ENCODE assay signal across 11 cellular contexts in the genomic region with DNA sequence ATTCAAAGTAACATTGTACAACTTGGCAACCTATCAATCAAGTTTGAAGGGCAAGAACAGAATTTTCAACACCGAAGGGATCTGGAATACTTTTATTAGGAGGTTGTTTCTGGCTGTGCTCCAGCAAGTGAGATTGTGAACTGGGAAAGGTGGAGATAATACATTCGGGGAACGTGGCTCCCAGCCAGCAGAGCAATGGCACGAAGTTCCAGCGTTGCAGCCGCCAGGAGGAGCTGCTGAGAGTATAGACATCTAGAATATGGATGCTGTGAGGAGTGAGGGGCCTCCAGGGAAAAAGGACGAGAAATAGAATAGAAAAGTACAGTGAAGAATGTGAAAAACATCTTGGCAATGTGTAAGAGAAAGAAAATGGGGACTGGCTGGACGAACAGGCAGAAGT.
DNase-seq lines count a peak whose midpoint lies in the region; ATAC-seq and TF ChIP-seq lines count a peak whose summit lies in the region.
"Had no signal": no experiment of that assay in that cellular context is flagged by ENCODE, and none has a peak within 500 bp of the region (broad histone marks: within the 10 kb centered on the region; RNA-seq: fewer than 3 reads in every experiment).

No MANE protein-coding gene starts in this region.

- DNase-seq in NCI-H1694 (lab: John Stamatoyannopoulos, UW) (peak; percentile 9), NCI-H1694 treated with DMSO at 0.1 percent for 48 hours (lab: John Stamatoyannopoulos, UW) (no peak), HuH-7 (ENCODE audit: low spot score) (peak; percentile 42), adrenal gland (peak in 5 of 7 donors; percentile 41 to 68 (median 44)), nephron progenitor cell (peak; percentile 70), NCI-H2227 (lab: John Stamatoyannopoulos, UW; ENCODE audit: unreplicated experiment) (no peak), RKO (ENCODE audit: low spot score) (no peak)
- DNase-seq: stimulated activated CD4-positive, alpha-beta T cell treated with anti-CD3 and anti-CD28 coated beads, Interleukin-2, amount 100 ng/mL, for 48 hours had no signal

- no peaks in the 10 kb centered on the region for H3K9me3 ChIP-seq in adrenal gland (replicated peaks in 1 of 3)

- no peaks in the 10 kb centered on the region for H3K4me1 ChIP-seq in adrenal gland (replicated peaks in 1 of 2)

- H3K9me3 Mint-ChIP-seq in nephron progenitor cell, result no peaks in the 10 kb centered on the region
- H3K9me3 Mint-ChIP-seq: activated naive CD4-positive, alpha-beta T cell treated with anti-CD3 and anti-CD28 coated beads, Interleukin-2, amount 50 U/mL, for 24 hours; T-helper 1 cell treated with Interleukin-12 subunit alpha and Interleukin-12 subunit beta and Interleukin-4 antibody, amounts not matched to agents 30 μg/mL and 1 μg/mL, for 36 hours had no signal

- intact Hi-C loops in adrenal gland (cut with DNase I), result no loop called here

- no peaks in the 10 kb centered on the region for H3K36me3 Mint-ChIP-seq in nephron progenitor cell (ENCODE audit: low read depth)
- H3K36me3 Mint-ChIP-seq: activated naive CD4-positive, alpha-beta T cell treated with anti-CD3 and anti-CD28 coated beads, Interleukin-2, amount 50 U/mL, for 24 hours had no signal

- TF ChIP-seq CTCF in adrenal gland (IDR thresholded peaks at IDR 0.05) (peak in 5 of 6 experiments; percentile 16 to 46 (median 38)), nephron progenitor cell (IDR thresholded peaks at IDR 0.05) (peak; percentile 53)

- H3K27ac ChIP-seq in adrenal gland, result no peak overlapping the region

- peaks cover 17% of the 10 kb centered on the region for H3K27me3 Mint-ChIP-seq in nephron progenitor cell (ENCODE audit: low read depth, poor library complexity)
- H3K27me3 Mint-ChIP-seq: activated naive CD4-positive, alpha-beta T cell treated with anti-CD3 and anti-CD28 coated beads, Interleukin-2, amount 50 U/mL, for 24 hours had no signal

- no peak for TF ChIP-seq POLR2A in adrenal gland (IDR thresholded peaks at IDR 0.05)

- H3K27me3 ChIP-seq in adrenal gland, result no peaks in the 10 kb centered on the region

- no peak for ATAC-seq in HG03439 (IDR thresholded peaks at IDR 0.05; ENCODE audit: unreplicated experiment)

- 14 to 19% (median 16%) methylated on average over 8 of the region's 8 CpGs for WGBS in adrenal gland, 4 donors

- H3K4me3 Mint-ChIP-seq in nephron progenitor cell, result no peak overlapping the region
- H3K4me3 Mint-ChIP-seq: activated naive CD4-positive, alpha-beta T cell treated with anti-CD3 and anti-CD28 coated beads, Interleukin-2, amount 50 U/mL, for 24 hours; T-helper 1 cell treated with Interleukin-12 subunit alpha and Interleukin-12 subunit beta and Interleukin-4 antibody, amounts not matched to agents 30 μg/mL and 1 μg/mL, for 36 hours had no signal

- no peak overlapping the region for H3K4me3 ChIP-seq in adrenal gland

- H3K36me3 ChIP-seq in adrenal gland (replicated peaks in 1 of 2), result no peaks in the 10 kb centered on the region

- no peak overlapping the region for H3K27ac Mint-ChIP-seq in nephron progenitor cell
- H3K27ac Mint-ChIP-seq: activated naive CD4-positive, alpha-beta T cell treated with anti-CD3 and anti-CD28 coated beads, Interleukin-2, amount 50 U/mL, for 24 hours; T-helper 1 cell treated with Interleukin-12 subunit alpha and Interleukin-12 subunit beta and Interleukin-4 antibody, amounts not matched to agents 30 μg/mL and 1 μg/mL, for 36 hours had no signal

- H3K4me1 Mint-ChIP-seq in nephron progenitor cell, result peaks cover 52% of the 10 kb centered on the region
- H3K4me1 Mint-ChIP-seq: activated naive CD4-positive, alpha-beta T cell treated with anti-CD3 and anti-CD28 coated beads, Interleukin-2, amount 50 U/mL, for 24 hours had no signal

Comparison
In these comparisons a context has a peak if more than half of its experiments do, and no peak if none do; other contexts are left out.
1. DNase-seq: peak in NCI-H1694 (single experiment), HuH-7 (single experiment), adrenal gland (5 of 7) and nephron progenitor cell (single experiment); none in NCI-H1694 treated with DMSO at 0.1 percent for 48 hours (single experiment), NCI-H2227 (single experiment) and RKO (single experiment).